8 cellular contexts compared by ENCODE assay signal in the genomic region with DNA sequence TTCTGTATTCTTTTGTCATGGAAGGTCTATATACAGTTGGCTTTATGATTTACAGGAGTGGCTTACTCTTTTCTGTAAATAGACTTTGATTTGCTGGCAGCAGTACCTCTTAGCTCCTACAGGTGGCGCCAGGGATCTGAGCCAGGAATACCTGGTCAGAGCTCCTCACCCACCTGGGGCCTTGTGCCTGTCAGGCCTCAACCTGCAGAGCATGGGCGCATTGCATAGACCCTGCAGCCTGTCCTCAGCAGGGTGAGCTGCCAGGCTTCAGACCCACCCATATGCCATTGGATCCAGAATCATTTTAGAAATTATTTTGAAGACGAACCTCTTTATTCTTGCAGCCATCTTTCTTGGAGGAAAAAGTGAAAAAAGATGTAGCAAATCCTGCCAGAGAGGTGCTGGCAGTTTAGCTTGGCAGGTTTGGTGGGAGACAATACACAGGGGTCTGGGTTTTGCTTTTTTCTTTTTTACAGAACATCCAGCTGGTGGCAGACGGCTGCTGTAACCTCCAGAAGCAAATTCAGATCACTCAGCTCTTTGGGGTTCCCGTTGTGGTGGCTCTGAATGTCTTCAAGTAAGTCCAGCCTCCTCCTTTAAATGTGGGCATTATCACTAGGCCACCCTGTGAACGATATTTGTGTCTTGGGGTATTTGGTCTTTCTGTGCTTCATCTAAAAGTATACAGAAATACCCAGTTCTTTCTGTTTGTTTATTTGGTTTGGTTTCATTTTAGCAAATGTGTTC.
DNase-seq lines count a peak whose midpoint lies in the region; ATAC-seq, FAIRE-seq and TF ChIP-seq lines count a peak whose summit lies in the region.

No MANE protein-coding gene starts in this region.

- no peaks in the 10 kb centered on the region for H3K79me2 ChIP-seq in PC-3 (ENCODE audit: low read length)

- ATAC-seq in GM19043 (IDR thresholded peaks at IDR 0.05; ENCODE audit: low read depth, unreplicated experiment) (peak; percentile 79), PC-3 (peak; percentile 82), foreskin keratinocyte (peak; percentile 82)

- H3K9me3 ChIP-seq in PC-3 (ENCODE audit: low read length) (no peaks in the 10 kb centered on the region), tibial nerve (no peaks in the 10 kb centered on the region)

- H3K4me2 ChIP-seq in PC-3 (ENCODE audit: low read length): no peak overlapping the region

- H3K36me3 ChIP-seq in PC-3 (ENCODE audit: low read depth, low read length) (peaks cover 4% of the 10 kb centered on the region), tibial nerve (peaks cover 0 to 19% (median 0%) of the 10 kb centered on the region in 3 donors)

- no peak for FAIRE-seq in HTR-8/SVneo (lab: Jason Lieb, UNC)

- intact Hi-C loops in PC-3 (cut with micrococcal nuclease): loop anchor here (1.0 to 10.0 kb wide), 3 partner anchors 230 to 320 kb away; no protein-coding TSS in a partner anchor

- H3K4me3 ChIP-seq in PC-3 (ENCODE audit: low read length): no peak overlapping the region
- H3K4me3 ChIP-seq in tibial nerve: no peak overlapping the region

- H3K4me1 ChIP-seq in PC-3 (ENCODE audit: insufficient read depth, low read length) (peaks cover 13% of the 10 kb centered on the region; the same call in 1 of the 2 replicates), foreskin keratinocyte (no peaks in the 10 kb centered on the region), tibial nerve (peaks cover 0 to 24% (median 0%) of the 10 kb centered on the region in 4 donors)

- no TSS peak for BruUV-seq in PC-3 (replicated peaks; lab: Mats Ljungman, UMichigan)

- peak overlapping the region; percentile 60 for H3K27ac ChIP-seq in PC-3 (ENCODE audit: low read length)
- H3K27ac ChIP-seq in foreskin keratinocyte: no peak overlapping the region
- peak overlapping the region in 1 of 4 donors; percentile 73 for H3K27ac ChIP-seq in tibial nerve

- TF ChIP-seq CTCF in PC-3 (conservative IDR thresholded peaks at IDR 0.05; ENCODE audit: low read depth, low read length) (peak; percentile 91), foreskin keratinocyte (conservative IDR thresholded peaks at IDR 0.05) (peak; percentile 97), tibial nerve (IDR thresholded peaks at IDR 0.05) (peak; percentile 93 to 99 (median 98))

- peak in 1 of 2 donors; percentile 27 for TF ChIP-seq EP300 in tibial nerve (IDR thresholded peaks at IDR 0.05)

- no peak overlapping the region for H2AFZ ChIP-seq in PC-3 (ENCODE audit: low read length)

- no peaks in the 10 kb centered on the region for H4K20me1 ChIP-seq in PC-3 (ENCODE audit: low read length)

- H3K27me3 ChIP-seq in PC-3 (ENCODE audit: low read length) (no peaks in the 10 kb centered on the region), foreskin keratinocyte (no peaks in the 10 kb centered on the region), tibial nerve (no peaks in the 10 kb centered on the region)

- H3F3A ChIP-seq in PC-3 (ENCODE audit: low read length, unreplicated experiment): no peaks in the 10 kb centered on the region

- H3K9ac ChIP-seq in PC-3 (ENCODE audit: low read length): peak overlapping the region; percentile 56

- no peak for TF ChIP-seq POLR2A in tibial nerve (IDR thresholded peaks at IDR 0.05)

- 20 to 34% methylated on average over 6 of the region's 6 CpGs for WGBS in tibial nerve, 2 donors

- DNase-seq in Ammon's horn (ENCODE audit: low spot score) (peak; percentile 76), HTR-8/SVneo (ENCODE audit: insufficient read length, low spot score) (peak; percentile 41), PC-3 (peak; percentile 79), activated T-helper 1 cell treated with Interleukin-2 at 50 U/mL for 16 hours (ENCODE audit: low read depth) (peak; percentile 27), foreskin keratinocyte (peak; percentile 11 to 47), occipital lobe (lab: John Stamatoyannopoulos, UW) (peak; percentile 19), tibial nerve (ENCODE audit: low spot score in 2 of 2) (peak; percentile 56 to 78)

- POLR2A ChIA-PET in PC-3 (lab: Charles Lee; ENCODE audit: unreplicated experiment): interaction anchor here (1.0 kb wide), 1 partner anchor 10 kb away, joined by 7 read pairs; no protein-coding TSS in a partner anchor

- CTCF ChIA-PET in PC-3 (lab: Charles Lee): interaction anchor here (0.6 to 1.7 kb wide), 8 partner anchors 11 to 320 kb away, joined by 3 to 13 read pairs (median 4); no protein-coding TSS in a partner anchor

- no peaks in the 10 kb centered on the region for H3K9me2 ChIP-seq in PC-3 (replicated peaks; ENCODE audit: low read length)

Comparison
In these comparisons a context has a peak if more than half of its experiments do, and no peak if none do; other contexts are left out.
1. DNase-seq: peak in every context shown above with its lines; median percentile 79 in PC-3; 76 in Ammon's horn; 67 in tibial nerve; 41 in HTR-8/SVneo; 29 in foreskin keratinocyte; 27 in activated T-helper 1 cell treated with Interleukin-2 at 50 U/mL for 16 hours; 19 in occipital lobe.